ENCODE assay signal across 8 cellular contexts in the genomic region with DNA sequence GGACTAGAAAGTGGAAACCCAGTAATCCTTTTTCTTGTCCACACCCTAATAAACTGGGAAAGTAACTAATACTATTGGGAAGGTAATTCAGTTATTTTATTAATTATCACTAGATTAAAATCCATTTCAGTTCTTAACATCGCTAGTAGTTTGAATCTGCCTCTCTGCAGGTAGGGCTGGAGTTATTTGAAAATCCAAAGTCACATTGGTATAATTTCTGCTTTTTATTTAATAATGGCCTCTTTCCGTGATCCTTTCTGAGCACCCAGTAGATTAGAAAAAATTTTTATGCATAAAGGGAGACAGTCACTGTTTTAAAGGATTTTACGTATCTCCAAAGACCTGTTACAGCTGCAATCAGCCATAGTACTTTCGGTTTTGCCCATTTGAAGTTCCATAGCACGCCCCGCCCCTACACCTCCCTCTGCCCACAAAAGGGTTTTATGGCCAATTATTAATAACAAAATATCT. TPM values are rescaled to one million over a fixed set of nuclear protein-coding genes. Genes with fewer than 3 reads are reported as not detected.
A peak's percentile ranks its signal among the peaks of the same experiment; 100 is the strongest.
DNase-seq lines count a peak whose midpoint lies in the region; ATAC-seq and TF ChIP-seq lines count a peak whose summit lies in the region.

No MANE protein-coding gene starts in this region.

- peak; percentile 33 for ATAC-seq in GM19468 (IDR thresholded peaks at IDR 0.05; ENCODE audit: extremely low read depth, unreplicated experiment)
- ATAC-seq in HG03565 (IDR thresholded peaks at IDR 0.05; ENCODE audit: unreplicated experiment), result peak; percentile 40
- ATAC-seq in activated naive CD4-positive, alpha-beta T cell treated with anti-CD3 and anti-CD28 coated beads, Interleukin-2, amount 50 U/mL, for 72 hours, result peak; percentile 24 to 41
- peak; percentile 79 for ATAC-seq in Right ventricle myocardium superior (ENCODE audit: poor library complexity)

- peak overlapping the region; percentile 92 to 99 for H3K27ac Mint-ChIP-seq in activated naive CD4-positive, alpha-beta T cell treated with anti-CD3 and anti-CD28 coated beads, Interleukin-2, amount 50 U/mL, for 72 hours

- H3K27ac ChIP-seq in Peyer's patch, result peak overlapping the region; percentile 89 to 95 (median 93)

- DNase-seq in DMS53 treated with DMSO at 0.1 percent for 48 hours (lab: John Stamatoyannopoulos, UW; ENCODE audit: unreplicated experiment) (peak; percentile 50), Peyer's patch (peak; percentile 64 to 83 (median 75)), Right ventricle myocardium superior (peak; percentile 60), pons (ENCODE audit: low spot score) (peak; percentile 64), posterior vena cava (ENCODE audit: low spot score) (no peak)
- peak in 1 of 2 donors; percentile 35 for DNase-seq in activated naive CD4-positive, alpha-beta T cell treated with anti-CD3 and anti-CD28 coated beads, Interleukin-2, amount 50 U/mL, for 72 hours (ENCODE audit: low spot score in 2 of 2)

- no peaks in the 10 kb centered on the region for H3K9me3 ChIP-seq in Peyer's patch

- peaks cover 0 to 42% (median 0%) of the 10 kb centered on the region in 3 donors for H3K36me3 ChIP-seq in Peyer's patch

- intact Hi-C loops in Right ventricle myocardium superior (cut with DNase I), result no loop called here
- intact Hi-C loops in posterior vena cava (cut with DNase I), result no loop called here

- TF ChIP-seq POLR2A in Peyer's patch (IDR thresholded peaks at IDR 0.05), result no peak

- H3K4me1 ChIP-seq in Peyer's patch, result peaks cover 0 to 20% (median 5%) of the 10 kb centered on the region in 4 donors

- H3K4me3 ChIP-seq in Peyer's patch, result peak overlapping the region; percentile 78 to 97 (median 88)

- H3K27me3 ChIP-seq in Peyer's patch, result no peaks in the 10 kb centered on the region

- H3K9me3 Mint-ChIP-seq in activated naive CD4-positive, alpha-beta T cell treated with anti-CD3 and anti-CD28 coated beads, Interleukin-2, amount 50 U/mL, for 72 hours, result no peaks in the 10 kb centered on the region

- peaks cover 30 to 41% of the 10 kb centered on the region in 2 donors for H3K36me3 Mint-ChIP-seq in activated naive CD4-positive, alpha-beta T cell treated with anti-CD3 and anti-CD28 coated beads, Interleukin-2, amount 50 U/mL, for 72 hours

- TF ChIP-seq CTCF in Peyer's patch (IDR thresholded peaks at IDR 0.05), result no peak

RNA-seq across cellular contexts. Expression of gene COPB1, which starts 0.6 kb away (rescaled TPM):
- 100 to 1,000 TPM in 1 of 4 donors, 10 to 100 TPM in 3; 58.4 to 127 (median 92.4) TPM for total RNA-seq in Peyer's patch
- 100 to 1,000 TPM in 1 of 2 donors, 10 to 100 TPM in 1; 90.5 to 110 TPM for total RNA-seq in activated naive CD4-positive, alpha-beta T cell treated with anti-CD3 and anti-CD28 coated beads, Interleukin-2, amount 50 U/mL, for 72 hours
- total RNA-seq in Right ventricle myocardium superior, result 39.1 TPM
- total RNA-seq in posterior vena cava, result 100 to 1,000 TPM; 103 to 113 TPM

RNA-seq across cellular contexts. Expression of gene PSMA1, which starts 20.0 kb away (rescaled TPM):
- 100 to 1,000 TPM in 1 of 4 donors, 10 to 100 TPM in 3; 61.9 to 117 (median 83.2) TPM for total RNA-seq in Peyer's patch
- 100 to 1,000 TPM; 234 to 281 TPM for total RNA-seq in activated naive CD4-positive, alpha-beta T cell treated with anti-CD3 and anti-CD28 coated beads, Interleukin-2, amount 50 U/mL, for 72 hours
- total RNA-seq in Right ventricle myocardium superior, result 110 TPM
- 100 to 1,000 TPM; 112 to 140 TPM for total RNA-seq in posterior vena cava
